Comparison of ENCODE assay signal across 10 cellular contexts in the genomic region with DNA sequence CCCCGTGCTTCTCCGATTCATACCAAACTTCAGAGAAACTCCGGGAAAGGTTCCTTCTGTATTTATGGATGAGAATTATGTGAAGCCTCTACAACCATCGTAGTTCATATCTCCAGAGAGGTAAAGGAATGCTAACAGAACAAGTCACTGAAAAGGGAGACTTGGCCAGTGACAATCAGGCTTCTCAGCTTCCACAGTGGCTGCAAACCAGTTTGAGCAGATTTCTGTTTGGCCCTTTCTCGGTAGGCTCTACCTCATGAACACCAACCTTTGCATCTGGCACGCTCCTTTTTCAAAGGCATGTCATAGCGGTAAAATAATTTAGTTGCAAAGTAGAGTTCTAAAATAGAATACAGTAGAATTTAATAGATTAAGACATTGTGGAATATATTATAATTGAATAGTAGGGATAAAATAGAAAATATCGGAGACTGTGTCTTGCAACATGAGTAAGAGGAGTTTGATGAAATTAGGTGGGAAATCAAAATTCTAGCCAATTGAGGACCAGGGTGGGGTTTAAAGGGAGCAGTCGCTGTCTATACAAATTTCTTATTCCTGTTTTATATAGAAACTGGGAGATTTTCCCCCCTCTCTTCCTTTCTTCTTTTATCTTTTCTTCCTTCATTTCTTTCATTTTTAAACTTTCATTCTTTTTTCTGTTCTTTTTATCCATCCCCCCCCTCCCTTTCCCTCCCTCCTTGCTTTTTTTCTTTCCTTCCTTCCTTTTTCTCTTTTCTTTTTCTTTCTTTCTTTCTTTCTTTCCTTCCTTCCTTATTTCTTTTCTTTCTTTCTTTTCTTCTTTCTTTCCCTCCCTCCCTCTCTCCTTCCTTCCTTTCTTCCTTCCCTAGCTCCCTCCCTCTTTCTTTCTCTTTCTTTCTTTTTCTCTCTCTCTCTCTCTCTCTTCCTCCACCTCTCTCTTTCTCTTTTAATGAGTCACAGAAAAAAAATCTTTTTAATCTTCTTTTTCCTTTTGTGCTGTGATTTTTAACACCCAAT.
DNase-seq lines count a peak whose midpoint lies in the region; ATAC-seq and TF ChIP-seq lines count a peak whose summit lies in the region.
"Had no signal": no experiment of that assay in that cellular context is flagged by ENCODE, and none has a peak within 500 bp of the region (broad histone marks: within the 10 kb centered on the region; RNA-seq: fewer than 3 reads in every experiment).

No MANE protein-coding gene starts in this region.

- no peak for DNase-seq in activated T-cell treated with anti-CD3 and anti-CD28 coated beads, Interleukin-2, amount 50 U/mL, for 72 hours
- no peak for DNase-seq in activated T-cell treated with anti-CD3 and anti-CD28 coated beads, Interleukin-2, amount 50 U/mL, for 1 hour
- DNase-seq in activated T-helper 2 cell treated with anti-CD3 and anti-CD28 coated beads, Interferon-gamma antibody, Interleukin-2, Interleukin-4, amounts not matched to agents 10 μg/mL and 5 μg/mL and 100 μg/mL, durations not matched to agents 14 hours and 24 hours and 36 hours (ENCODE audit: low spot score): no peak
- DNase-seq in left lung (no peak), thoracic aorta (ENCODE audit: low spot score) (no peak), HuH-7 (ENCODE audit: low spot score) (no peak), foreskin fibroblast (no peak)
- no peak for DNase-seq in stimulated activated CD4-positive, alpha-beta T cell treated with anti-CD3 and anti-CD28 coated beads, Interleukin-2, amount 100 ng/mL, for 24 hours
- DNase-seq: NCI-H524 treated with DMSO at 0.1 percent for 48 hours had no signal

- H3K27ac ChIP-seq in left lung (peak overlapping the region in 1 of 2 donors; percentile 41), thoracic aorta (peak overlapping the region; percentile 69 to 82)
- H3K27ac ChIP-seq: SK-N-MC had no signal

- no peak overlapping the region for H3K4me3 ChIP-seq in left lung
- H3K4me3 ChIP-seq in thoracic aorta: no peak overlapping the region
- no peak overlapping the region for H3K4me3 ChIP-seq in foreskin fibroblast (ENCODE audit: low read depth in 1 of 2, low read length in 2 of 2)
- H3K4me3 ChIP-seq: SK-N-MC had no signal

- H3K4me1 ChIP-seq in left lung: no peaks in the 10 kb centered on the region
- H3K4me1 ChIP-seq in thoracic aorta (ENCODE audit: control insufficient read depth in 1 of 2, low read depth in 2 of 2): peaks cover 7 to 40% of the 10 kb centered on the region in 2 donors

- no peaks in the 10 kb centered on the region for H3K36me3 ChIP-seq in left lung
- H3K36me3 ChIP-seq in thoracic aorta: no peaks in the 10 kb centered on the region

- no peaks in the 10 kb centered on the region for H3K27me3 ChIP-seq in left lung
- no peaks in the 10 kb centered on the region for H3K27me3 ChIP-seq in thoracic aorta (replicated peaks; ENCODE audit: insufficient read depth)

- H3K4me3 Mint-ChIP-seq in activated T-cell treated with anti-CD3 and anti-CD28 coated beads, Interleukin-2, amount 50 U/mL, for 72 hours: peak overlapping the region; percentile 52 to 90
- peak overlapping the region; percentile 38 for H3K4me3 Mint-ChIP-seq in activated T-helper 2 cell treated with anti-CD3 and anti-CD28 coated beads, Interferon-gamma antibody, Interleukin-2, Interleukin-4, amounts not matched to agents 10 μg/mL and 5 μg/mL and 100 μg/mL, durations not matched to agents 14 hours and 24 hours and 36 hours (ENCODE audit: low read depth)

- H3K9me3 ChIP-seq in left lung (peaks cover 0 to 3% of the 10 kb centered on the region in 2 donors), thoracic aorta (no peaks in the 10 kb centered on the region)

- peak overlapping the region; percentile 97 for H3K27ac Mint-ChIP-seq in activated T-cell treated with anti-CD3 and anti-CD28 coated beads, Interleukin-2, amount 50 U/mL, for 72 hours
- H3K27ac Mint-ChIP-seq in activated T-helper 2 cell treated with anti-CD3 and anti-CD28 coated beads, Interferon-gamma antibody, Interleukin-2, Interleukin-4, amounts not matched to agents 10 μg/mL and 5 μg/mL and 100 μg/mL, durations not matched to agents 14 hours and 24 hours and 36 hours: peak overlapping the region; percentile 76

- no peaks in the 10 kb centered on the region for H3K27me3 Mint-ChIP-seq in activated T-cell treated with anti-CD3 and anti-CD28 coated beads, Interleukin-2, amount 50 U/mL, for 72 hours (ENCODE audit: low read depth)
- no peaks in the 10 kb centered on the region for H3K27me3 Mint-ChIP-seq in activated T-helper 2 cell treated with anti-CD3 and anti-CD28 coated beads, Interferon-gamma antibody, Interleukin-2, Interleukin-4, amounts not matched to agents 10 μg/mL and 5 μg/mL and 100 μg/mL, durations not matched to agents 14 hours and 24 hours and 36 hours (ENCODE audit: low read depth)

- ATAC-seq in activated T-cell treated with anti-CD3 and anti-CD28 coated beads, Interleukin-2, amount 50 U/mL, for 72 hours (replicated peaks in 1 of 2): peak; percentile 3 to 6
- peak; percentile 12 for ATAC-seq in left lung
- no peak for ATAC-seq in thoracic aorta (ENCODE audit: insufficient number of reproducible peaks, low FRiP score, low read depth)

- peaks cover 89% of the 10 kb centered on the region for H3K4me1 Mint-ChIP-seq in activated T-cell treated with anti-CD3 and anti-CD28 coated beads, Interleukin-2, amount 50 U/mL, for 72 hours (ENCODE audit: low read depth)
- H3K4me1 Mint-ChIP-seq in activated T-helper 2 cell treated with anti-CD3 and anti-CD28 coated beads, Interferon-gamma antibody, Interleukin-2, Interleukin-4, amounts not matched to agents 10 μg/mL and 5 μg/mL and 100 μg/mL, durations not matched to agents 14 hours and 24 hours and 36 hours (ENCODE audit: low read depth): peaks cover 68% of the 10 kb centered on the region

- TF ChIP-seq CTCF in left lung (IDR thresholded peaks at IDR 0.05): no peak
- TF ChIP-seq CTCF in thoracic aorta (IDR thresholded peaks at IDR 0.05): no peak
- no peak for TF ChIP-seq CTCF in foreskin fibroblast (IDR thresholded peaks at IDR 0.05; ENCODE audit: low read depth, low read length)

- intact Hi-C loops in activated T-helper 2 cell treated with anti-CD3 and anti-CD28 coated beads, Interferon-gamma antibody, Interleukin-2, Interleukin-4, amounts not matched to agents 10 μg/mL and 5 μg/mL and 100 μg/mL, durations not matched to agents 14 hours and 24 hours and 36 hours (cut with micrococcal nuclease): loop anchor here (5.0 to 10.0 kb wide), 3 partner anchors 322 to 719 kb away; no protein-coding TSS in a partner anchor
- intact Hi-C loops in left lung (cut with DNase I): no loop called here

- no peaks in the 10 kb centered on the region for H3K9me3 Mint-ChIP-seq in activated T-cell treated with anti-CD3 and anti-CD28 coated beads, Interleukin-2, amount 50 U/mL, for 72 hours
- no peaks in the 10 kb centered on the region for H3K9me3 Mint-ChIP-seq in activated T-helper 2 cell treated with anti-CD3 and anti-CD28 coated beads, Interferon-gamma antibody, Interleukin-2, Interleukin-4, amounts not matched to agents 10 μg/mL and 5 μg/mL and 100 μg/mL, durations not matched to agents 14 hours and 24 hours and 36 hours

- H3K36me3 Mint-ChIP-seq in activated T-cell treated with anti-CD3 and anti-CD28 coated beads, Interleukin-2, amount 50 U/mL, for 72 hours (ENCODE audit: insufficient read depth in 2 of 2): peaks cover 4 to 11% of the 10 kb centered on the region in 2 donors
- peaks cover 10% of the 10 kb centered on the region for H3K36me3 Mint-ChIP-seq in activated T-helper 2 cell treated with anti-CD3 and anti-CD28 coated beads, Interferon-gamma antibody, Interleukin-2, Interleukin-4, amounts not matched to agents 10 μg/mL and 5 μg/mL and 100 μg/mL, durations not matched to agents 14 hours and 24 hours and 36 hours (ENCODE audit: low read depth)
